In genomic region chr5:100502684-100503083, GRCh38 we compare ENCODE assay signal across 23 cellular contexts. TPM values are rescaled to one million over a fixed set of nuclear protein-coding genes. Genes with fewer than 3 reads are reported as not detected.
DNase-seq lines count a peak whose midpoint lies in the region; ATAC-seq, FAIRE-seq and TF ChIP-seq lines count a peak whose summit lies in the region.
"Had no signal": no experiment of that assay in that cellular context is flagged by ENCODE, and none has a peak within 500 bp of the region (broad histone marks: within the 10 kb centered on the region; RNA-seq: fewer than 3 reads in every experiment).

No MANE protein-coding gene starts in this region.

- TF ChIP-seq POLR2A in GM12892 (IDR thresholded peaks at IDR 0.05; ENCODE audit: low read depth, low read length) = no peak

- no peak overlapping the region for H3K4me3 ChIP-seq in MM.1S (ENCODE audit: low read length)
- H3K4me3 ChIP-seq: A549; BLaER1 treated with 17β-estradiol and CSF1 and Interleukin-3, amounts not matched to agents 10 nM and 100 nM had no signal

- no peak overlapping the region for H3K27ac ChIP-seq in MM.1S (ENCODE audit: low read length)
- H3K27ac ChIP-seq: 22Rv1; A549; BLaER1 treated with 17β-estradiol and CSF1 and Interleukin-3, amounts not matched to agents 10 nM and 100 nM; C4-2B had no signal

- FAIRE-seq in GM12892 (lab: Jason Lieb, UNC) = no peak
- FAIRE-seq: A549, D721Med, G401.6, GM12891, GM18507 had no signal

- DNase-seq in MM.1S (peak; percentile 59), SK-N-DZ (ENCODE audit: low spot score) (peak; percentile 12), GM12892 (ENCODE audit: insufficient read length) (no peak), occipital lobe (lab: John Stamatoyannopoulos, UW) (no peak)
- DNase-seq in activated naive CD4-positive, alpha-beta T cell treated with Interleukin-2 at 50 U/mL for 16 hours = no peak
- DNase-seq: AML-193; Caco-2; Calu3; CD4-positive, alpha-beta T cell; CD8-positive, alpha-beta T cell; DMS79 treated with DMSO at 0.1 percent for 48 hours; GF-D8 had no signal

- H3K27me3 ChIP-seq in MM.1S (replicated peaks; ENCODE audit: insufficient read depth, low read length) = no peaks in the 10 kb centered on the region
- H3K27me3 ChIP-seq: BLaER1 treated with 17β-estradiol and CSF1 and Interleukin-3, amounts not matched to agents 10 nM and 100 nM had no signal

- no peaks in the 10 kb centered on the region for H3K4me1 ChIP-seq in MM.1S (ENCODE audit: low read length)
- H3K4me1 ChIP-seq: BLaER1 treated with 17β-estradiol and CSF1 and Interleukin-3, amounts not matched to agents 10 nM and 100 nM; Caco-2 had no signal

- H3K4me2 ChIP-seq in MM.1S (ENCODE audit: low read depth, low read length) = no peak overlapping the region
- H3K4me2 ChIP-seq: A549; BLaER1 treated with 17β-estradiol and CSF1 and Interleukin-3, amounts not matched to agents 10 nM and 100 nM had no signal

- peak; percentile 69 for ATAC-seq in GM18867 (IDR thresholded peaks at IDR 0.05; ENCODE audit: unreplicated experiment)
- peak; percentile 59 for ATAC-seq in HG03064 (IDR thresholded peaks at IDR 0.05; ENCODE audit: low read depth, unreplicated experiment)
- no peak for ATAC-seq in GM18520 (IDR thresholded peaks at IDR 0.05; ENCODE audit: unreplicated experiment)
- ATAC-seq: A549; CD8-positive, alpha-beta T cell had no signal

- no peak for TF ChIP-seq CTCF in MM.1S (IDR thresholded peaks at IDR 0.05; ENCODE audit: low read length)

- H3F3A ChIP-seq in MM.1S (ENCODE audit: insufficient read depth, low read length) = no peaks in the 10 kb centered on the region

- H2AFZ ChIP-seq in MM.1S (ENCODE audit: low read length) = no peak overlapping the region

- no peak overlapping the region for H3K9ac ChIP-seq in MM.1S (ENCODE audit: low read length)
- H3K9ac ChIP-seq: BLaER1 treated with 17β-estradiol and CSF1 and Interleukin-3, amounts not matched to agents 10 nM and 100 nM had no signal

- H3K36me3 ChIP-seq in MM.1S (replicated peaks; ENCODE audit: insufficient read depth, low read length) = no peaks in the 10 kb centered on the region
- H3K36me3 ChIP-seq: BLaER1 treated with 17β-estradiol and CSF1 and Interleukin-3, amounts not matched to agents 10 nM and 100 nM had no signal

- no peaks in the 10 kb centered on the region for H3K79me2 ChIP-seq in MM.1S (ENCODE audit: low read length)

- H3K9me3 ChIP-seq in MM.1S (replicated peaks; ENCODE audit: insufficient read depth, low read length) = no peaks in the 10 kb centered on the region
- H3K9me3 ChIP-seq: A549, Caco-2 had no signal

- no peaks in the 10 kb centered on the region for H3K9me2 ChIP-seq in MM.1S (replicated peaks; ENCODE audit: insufficient read depth, low read length)

- H4K20me1 ChIP-seq in MM.1S (ENCODE audit: insufficient read depth, low read length) = no peaks in the 10 kb centered on the region
- H4K20me1 ChIP-seq: BLaER1 treated with 17β-estradiol and CSF1 and Interleukin-3, amounts not matched to agents 10 nM and 100 nM had no signal

RNA-seq across cellular contexts. Expression of gene FAM174A, which starts 32.5 kb away (rescaled TPM):
- polyA plus RNA-seq in SK-N-DZ (2014; cell fraction: cytosol; rRNA removed) = 13.2 and 18.6 TPM in 2 replicates
- polyA plus RNA-seq in SK-N-DZ (2014; cell fraction: nucleus; rRNA removed) = 7.8 and 14.8 TPM in 2 replicates
- 6.5 TPM for polyA plus RNA-seq in GM12892 (2012; ENCODE audit: missing spikeins)
- 24.5 TPM for total RNA-seq in occipital lobe

Comparison
In these comparisons a context has a peak if more than half of its experiments do, and no peak if none do; other contexts are left out.
1. DNase-seq: peak in MM.1S (single experiment) and SK-N-DZ (single experiment); none in GM12892 (single experiment), occipital lobe (single experiment) and activated naive CD4-positive, alpha-beta T cell treated with Interleukin-2 at 50 U/mL for 16 hours (single experiment).